24 cellular contexts compared by ENCODE assay signal in genomic region chr15:58908550-58909309, GRCh38. TPM values are rescaled to one million over a fixed set of nuclear protein-coding genes. Genes with fewer than 3 reads are reported as not detected.
DNase-seq lines count a peak whose midpoint lies in the region; ATAC-seq lines count a peak whose summit lies in the region.
"Had no signal": no experiment of that assay in that cellular context is flagged by ENCODE, and none has a peak within 500 bp of the region (broad histone marks: within the 10 kb centered on the region; RNA-seq: fewer than 3 reads in every experiment).

No MANE protein-coding gene starts in this region.

- no peak for ATAC-seq in activated naive CD4-positive, alpha-beta T cell treated with anti-CD3 and anti-CD28 coated beads, Interleukin-2, amount 50 U/mL, for 72 hours
- ATAC-seq in activated naive CD8-positive, alpha-beta T cell treated with anti-CD3 and anti-CD28 coated beads, Interleukin-2, amount 10 ng/mL, durations not matched to agents 7 days and 5 days (ENCODE audit: low read depth): no peak
- no peak for ATAC-seq in stimulated activated effector memory CD8-positive, alpha-beta T cell treated with anti-CD3 and anti-CD28 coated beads, Interleukin-12 subunit alpha, Interleukin-12 subunit beta, amount 100 ng/mL, for 72 hours
- ATAC-seq: activated CD8-positive, alpha-beta memory T cell treated with anti-CD3 and anti-CD28 coated beads, Interleukin-2, amount 10 ng/mL, durations not matched to agents 7 days and 5 days; mucosa of descending colon had no signal

- POLR2A ChIA-PET in activated naive CD8-positive, alpha-beta T cell treated with anti-CD3 and anti-CD28 coated beads, Interleukin-2, amount 10 ng/mL, durations not matched to agents 7 days and 5 days (lab: Charles Lee): no interaction called here

- H3K4me1 Mint-ChIP-seq in activated naive CD8-positive, alpha-beta T cell treated with anti-CD3 and anti-CD28 coated beads, Interleukin-2, amount 10 ng/mL, durations not matched to agents 7 days and 5 days: peaks cover 23% of the 10 kb centered on the region
- peaks cover 20% of the 10 kb centered on the region for H3K4me1 Mint-ChIP-seq in stimulated activated effector memory CD8-positive, alpha-beta T cell treated with anti-CD3 and anti-CD28 coated beads, Interleukin-12 subunit alpha, Interleukin-12 subunit beta, amount 100 ng/mL, for 72 hours
- H3K4me1 Mint-ChIP-seq: neural progenitor cell had no signal

- no peak overlapping the region for H3K4me3 Mint-ChIP-seq in activated naive CD8-positive, alpha-beta T cell treated with anti-CD3 and anti-CD28 coated beads, Interleukin-2, amount 10 ng/mL, durations not matched to agents 7 days and 5 days
- no peak overlapping the region for H3K4me3 Mint-ChIP-seq in stimulated activated effector memory CD8-positive, alpha-beta T cell treated with anti-CD3 and anti-CD28 coated beads, Interleukin-12 subunit alpha, Interleukin-12 subunit beta, amount 100 ng/mL, for 72 hours
- H3K4me3 Mint-ChIP-seq: activated CD8-positive, alpha-beta memory T cell treated with anti-CD3 and anti-CD28 coated beads, Interleukin-2, amount 10 ng/mL, durations not matched to agents 7 days and 5 days; endodermal cell; H9; neural progenitor cell; type B pancreatic cell had no signal

- peaks cover 17 to 21% of the 10 kb centered on the region in 2 donors for H3K36me3 Mint-ChIP-seq in activated naive CD4-positive, alpha-beta T cell treated with anti-CD3 and anti-CD28 coated beads, Interleukin-2, amount 50 U/mL, for 72 hours
- peaks cover 39% of the 10 kb centered on the region for H3K36me3 Mint-ChIP-seq in activated naive CD8-positive, alpha-beta T cell treated with anti-CD3 and anti-CD28 coated beads, Interleukin-2, amount 10 ng/mL, durations not matched to agents 7 days and 5 days
- H3K36me3 Mint-ChIP-seq in stimulated activated effector memory CD8-positive, alpha-beta T cell treated with anti-CD3 and anti-CD28 coated beads, Interleukin-12 subunit alpha, Interleukin-12 subunit beta, amount 100 ng/mL, for 72 hours: peaks cover 99% of the 10 kb centered on the region

- H3K27me3 Mint-ChIP-seq in activated naive CD8-positive, alpha-beta T cell treated with anti-CD3 and anti-CD28 coated beads, Interleukin-2, amount 10 ng/mL, durations not matched to agents 7 days and 5 days: no peaks in the 10 kb centered on the region
- H3K27me3 Mint-ChIP-seq: activated CD8-positive, alpha-beta memory T cell treated with anti-CD3 and anti-CD28 coated beads, Interleukin-2, amount 10 ng/mL, durations not matched to agents 7 days and 5 days; type B pancreatic cell had no signal

- no peak for DNase-seq in activated naive CD4-positive, alpha-beta T cell treated with anti-CD3 and anti-CD28 coated beads, Interleukin-2, amount 50 U/mL, for 72 hours (ENCODE audit: low spot score in 2 of 2)
- no peak for DNase-seq in activated naive CD4-positive, alpha-beta T cell treated with anti-CD3 and anti-CD28 coated beads, Interleukin-2, amount 50 U/mL, for 16 hours
- DNase-seq in NCI-H2227 (lab: John Stamatoyannopoulos, UW; ENCODE audit: unreplicated experiment): peak; percentile 10
- no peak for DNase-seq in activated naive CD8-positive, alpha-beta T cell treated with anti-CD3 and anti-CD28 coated beads, Interleukin-2, amount 10 ng/mL, durations not matched to agents 7 days and 5 days
- DNase-seq in stimulated activated effector memory CD8-positive, alpha-beta T cell treated with anti-CD3 and anti-CD28 coated beads, Interleukin-12 subunit alpha, Interleukin-12 subunit beta, amount 100 ng/mL, for 72 hours (ENCODE audit: low spot score in 2 of 2): no peak
- DNase-seq in activated CD8-positive, alpha-beta memory T cell treated with anti-CD3 and anti-CD28 coated beads for 24 hours: no peak
- DNase-seq in cerebellum (ENCODE audit: low spot score): no peak
- DNase-seq: activated CD8-positive, alpha-beta memory T cell treated with anti-CD3 and anti-CD28 coated beads, Interleukin-2, amount 10 ng/mL, durations not matched to agents 7 days and 5 days; amygdala; cortex of kidney; DND-41; endodermal cell; foreskin melanocyte; H9; heart right ventricle; mucosa of descending colon; NCI-H1092 treated with DMSO at 0.1 percent for 48 hours; NCI-H2029; NCI-H226; Peyer's patch; SIG-M5; stimulated activated CD4-positive, alpha-beta T cell treated with anti-CD3 and anti-CD28 coated beads, Interleukin-2, amount 100 ng/mL, for 48 hours had no signal

- no peaks in the 10 kb centered on the region for H3K9me3 Mint-ChIP-seq in activated naive CD4-positive, alpha-beta T cell treated with anti-CD3 and anti-CD28 coated beads, Interleukin-2, amount 50 U/mL, for 72 hours
- H3K9me3 Mint-ChIP-seq in activated naive CD8-positive, alpha-beta T cell treated with anti-CD3 and anti-CD28 coated beads, Interleukin-2, amount 10 ng/mL, durations not matched to agents 7 days and 5 days: no peaks in the 10 kb centered on the region
- no peaks in the 10 kb centered on the region for H3K9me3 Mint-ChIP-seq in stimulated activated effector memory CD8-positive, alpha-beta T cell treated with anti-CD3 and anti-CD28 coated beads, Interleukin-12 subunit alpha, Interleukin-12 subunit beta, amount 100 ng/mL, for 72 hours
- H3K9me3 Mint-ChIP-seq: endodermal cell, H9, neural progenitor cell, type B pancreatic cell had no signal

- peak overlapping the region; percentile 53 to 77 for H3K27ac Mint-ChIP-seq in activated naive CD4-positive, alpha-beta T cell treated with anti-CD3 and anti-CD28 coated beads, Interleukin-2, amount 50 U/mL, for 72 hours
- peak overlapping the region; percentile 61 for H3K27ac Mint-ChIP-seq in activated naive CD8-positive, alpha-beta T cell treated with anti-CD3 and anti-CD28 coated beads, Interleukin-2, amount 10 ng/mL, durations not matched to agents 7 days and 5 days
- peak overlapping the region; percentile 50 for H3K27ac Mint-ChIP-seq in stimulated activated effector memory CD8-positive, alpha-beta T cell treated with anti-CD3 and anti-CD28 coated beads, Interleukin-12 subunit alpha, Interleukin-12 subunit beta, amount 100 ng/mL, for 72 hours
- H3K27ac Mint-ChIP-seq: activated CD8-positive, alpha-beta memory T cell treated with anti-CD3 and anti-CD28 coated beads, Interleukin-2, amount 10 ng/mL, durations not matched to agents 7 days and 5 days; endodermal cell; H9; neural progenitor cell; type B pancreatic cell had no signal

RNA-seq across cellular contexts. Expression of gene SLTM, which starts 24.7 kb away (rescaled TPM):
- 10 to 100 TPM; 74.2 to 90.1 TPM for total RNA-seq in activated naive CD4-positive, alpha-beta T cell treated with anti-CD3 and anti-CD28 coated beads, Interleukin-2, amount 50 U/mL, for 72 hours
- total RNA-seq in activated naive CD8-positive, alpha-beta T cell treated with anti-CD3 and anti-CD28 coated beads, Interleukin-2, amount 10 ng/mL, durations not matched to agents 7 days and 5 days: 100 to 1,000 TPM; 130 TPM
- total RNA-seq in cerebellum: 120 TPM
